In the genomic region with DNA sequence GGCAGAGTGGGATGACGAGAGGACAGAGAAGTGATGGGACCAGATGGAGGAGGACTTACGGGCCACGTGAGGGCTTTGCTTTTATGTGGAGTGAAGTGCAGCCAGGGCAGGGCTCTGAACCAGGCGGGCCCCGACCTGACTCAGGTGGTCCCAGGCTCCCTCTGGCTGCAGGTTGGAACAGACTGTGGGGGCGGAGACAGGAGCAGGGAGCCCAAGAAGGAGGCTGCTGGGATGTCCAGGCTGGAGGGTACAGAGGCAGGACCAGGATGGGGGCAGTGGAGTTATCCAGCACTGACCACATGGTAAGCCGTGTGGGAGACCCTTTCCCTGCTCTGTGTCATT, we compare ENCODE assay signal across 14 cellular contexts. TPM values are rescaled to one million over a fixed set of nuclear protein-coding genes. Genes with fewer than 3 reads are reported as not detected.
DNase-seq lines count a peak whose midpoint lies in the region; ATAC-seq and TF ChIP-seq lines count a peak whose summit lies in the region.
"Had no signal": no experiment of that assay in that cellular context is flagged by ENCODE, and none has a peak within 500 bp of the region (broad histone marks: within the 10 kb centered on the region; RNA-seq: fewer than 3 reads in every experiment).

No MANE protein-coding gene starts in this region.

- DNase-seq in T-helper 2 cell treated with Interferon-gamma antibody and Interleukin-4, amounts not matched to agents 5 μg/mL and 100 μg/mL, for 36 hours (ENCODE audit: low spot score): no peak
- no peak for DNase-seq in T-helper 2 cell
- no peak for DNase-seq in HFFc6
- DNase-seq in activated T-helper 1 cell treated with anti-CD3 and anti-CD28 coated beads, Interleukin-12 subunit alpha, Interleukin-12 subunit beta, Interleukin-2, Interleukin-4 antibody, amounts not matched to agents 30 ng/mL and 10 ng/mL and 1 ng/mL, durations not matched to agents 14 hours and 24 hours and 36 hours (ENCODE audit: low spot score): no peak
- DNase-seq in naive thymus-derived CD4-positive, alpha-beta T cell: no peak
- no peak for DNase-seq in upper lobe of left lung
- no peak for DNase-seq in GM03348 (ENCODE audit: low spot score)
- DNase-seq: 8988T; activated effector memory CD4-positive, alpha-beta T cell treated with Interleukin-2 at 50 U/mL for 16 hours; NCI-H187; NCI-H510A treated with DMSO at 0.1 percent for 48 hours had no signal

- peaks cover 69% of the 10 kb centered on the region for H3K36me3 Mint-ChIP-seq in T-helper 2 cell treated with Interferon-gamma antibody and Interleukin-4, amounts not matched to agents 5 μg/mL and 100 μg/mL, for 36 hours (ENCODE audit: low read depth)
- peaks cover 53% of the 10 kb centered on the region for H3K36me3 Mint-ChIP-seq in HFFc6 (ENCODE audit: low read depth)
- H3K36me3 Mint-ChIP-seq in activated T-helper 1 cell treated with anti-CD3 and anti-CD28 coated beads, Interleukin-12 subunit alpha, Interleukin-12 subunit beta, Interleukin-2, Interleukin-4 antibody, amounts not matched to agents 30 ng/mL and 10 ng/mL and 1 ng/mL, durations not matched to agents 14 hours and 24 hours and 36 hours (ENCODE audit: low read depth): peaks cover 56% of the 10 kb centered on the region
- peaks cover 15 to 51% (median 46%) of the 10 kb centered on the region in 5 donors for H3K36me3 Mint-ChIP-seq in naive thymus-derived CD4-positive, alpha-beta T cell

- TF ChIP-seq EP300 in upper lobe of left lung (IDR thresholded peaks at IDR 0.05): no peak

- POLR2A ChIA-PET in naive thymus-derived CD4-positive, alpha-beta T cell (lab: Charles Lee): interaction anchor here (0.5 to 6.1 kb wide), 5 partner anchors 9 to 97 kb away, joined by 3 to 74 read pairs (median 3); no protein-coding TSS in a partner anchor

- peak overlapping the region; percentile 93 for H3K4me3 ChIP-seq in naive thymus-derived CD4-positive, alpha-beta T cell (ENCODE audit: low read length)
- no peak overlapping the region for H3K4me3 ChIP-seq in upper lobe of left lung

- H3K4me1 Mint-ChIP-seq in T-helper 2 cell treated with Interferon-gamma antibody and Interleukin-4, amounts not matched to agents 5 μg/mL and 100 μg/mL, for 36 hours (ENCODE audit: low read depth): peaks cover 34% of the 10 kb centered on the region
- peaks cover 34% of the 10 kb centered on the region for H3K4me1 Mint-ChIP-seq in HFFc6 (ENCODE audit: low read depth)
- H3K4me1 Mint-ChIP-seq in activated T-helper 1 cell treated with anti-CD3 and anti-CD28 coated beads, Interleukin-12 subunit alpha, Interleukin-12 subunit beta, Interleukin-2, Interleukin-4 antibody, amounts not matched to agents 30 ng/mL and 10 ng/mL and 1 ng/mL, durations not matched to agents 14 hours and 24 hours and 36 hours (ENCODE audit: low read depth): peaks cover 60% of the 10 kb centered on the region
- peaks cover 36 to 67% (median 55%) of the 10 kb centered on the region in 7 donors for H3K4me1 Mint-ChIP-seq in naive thymus-derived CD4-positive, alpha-beta T cell

- peak overlapping the region; percentile 94 for H3K27ac ChIP-seq in naive thymus-derived CD4-positive, alpha-beta T cell (ENCODE audit: low read depth, low read length)
- H3K27ac ChIP-seq in upper lobe of left lung: no peak overlapping the region

- no peak for TF ChIP-seq CTCF in HFFc6 (IDR thresholded peaks at IDR 0.05)
- TF ChIP-seq CTCF in upper lobe of left lung (IDR thresholded peaks at IDR 0.05): no peak

- 88 to 92% methylated on average over 7 of the region's 7 CpGs for WGBS in upper lobe of left lung, 2 donors

- peak overlapping the region; percentile 97 for H3K27ac Mint-ChIP-seq in T-helper 2 cell treated with Interferon-gamma antibody and Interleukin-4, amounts not matched to agents 5 μg/mL and 100 μg/mL, for 36 hours
- no peak overlapping the region for H3K27ac Mint-ChIP-seq in HFFc6
- H3K27ac Mint-ChIP-seq in activated T-helper 1 cell treated with anti-CD3 and anti-CD28 coated beads, Interleukin-12 subunit alpha, Interleukin-12 subunit beta, Interleukin-2, Interleukin-4 antibody, amounts not matched to agents 30 ng/mL and 10 ng/mL and 1 ng/mL, durations not matched to agents 14 hours and 24 hours and 36 hours: peak overlapping the region; percentile 100
- peak overlapping the region; percentile 96 to 99 (median 99) for H3K27ac Mint-ChIP-seq in naive thymus-derived CD4-positive, alpha-beta T cell

- intact Hi-C loops in activated T-helper 1 cell treated with anti-CD3 and anti-CD28 coated beads, Interleukin-12 subunit alpha, Interleukin-12 subunit beta, Interleukin-2, Interleukin-4 antibody, amounts not matched to agents 30 ng/mL and 10 ng/mL and 1 ng/mL, durations not matched to agents 14 hours and 24 hours and 36 hours (cut with micrococcal nuclease): loop anchor here (10.0 kb wide), 1 partner anchor 588 kb away; a partner anchor contains a TSS
- intact Hi-C loops in naive thymus-derived CD4-positive, alpha-beta T cell (cut with micrococcal nuclease): no loop called here

- peaks cover 6% of the 10 kb centered on the region for H3K9me3 Mint-ChIP-seq in T-helper 2 cell treated with Interferon-gamma antibody and Interleukin-4, amounts not matched to agents 5 μg/mL and 100 μg/mL, for 36 hours
- H3K9me3 Mint-ChIP-seq in HFFc6: peaks cover 6% of the 10 kb centered on the region
- H3K9me3 Mint-ChIP-seq in activated T-helper 1 cell treated with anti-CD3 and anti-CD28 coated beads, Interleukin-12 subunit alpha, Interleukin-12 subunit beta, Interleukin-2, Interleukin-4 antibody, amounts not matched to agents 30 ng/mL and 10 ng/mL and 1 ng/mL, durations not matched to agents 14 hours and 24 hours and 36 hours: peaks cover 7% of the 10 kb centered on the region
- peaks cover 0 to 6% (median 0%) of the 10 kb centered on the region in 11 donors for H3K9me3 Mint-ChIP-seq in naive thymus-derived CD4-positive, alpha-beta T cell

- H3K9me3 ChIP-seq in naive thymus-derived CD4-positive, alpha-beta T cell (ENCODE audit: control insufficient read depth in 2 of 3, low read length in 3 of 3): no peaks in the 10 kb centered on the region
- H3K9me3 ChIP-seq in upper lobe of left lung: no peaks in the 10 kb centered on the region

- H3K4me1 ChIP-seq in naive thymus-derived CD4-positive, alpha-beta T cell (ENCODE audit: control insufficient read depth in 2 of 2, insufficient read depth in 2 of 2, low read length in 2 of 2): peaks cover 23 to 32% of the 10 kb centered on the region in 2 donors
- peaks cover 24 to 39% (median 33%) of the 10 kb centered on the region in 4 donors for H3K4me1 ChIP-seq in upper lobe of left lung

- no peak for TF ChIP-seq POLR2A in upper lobe of left lung (IDR thresholded peaks at IDR 0.05)

- no peaks in the 10 kb centered on the region for H3K27me3 ChIP-seq in naive thymus-derived CD4-positive, alpha-beta T cell (ENCODE audit: control insufficient read depth in 2 of 2, insufficient read depth in 2 of 2, low read length in 2 of 2)
- H3K27me3 ChIP-seq in upper lobe of left lung: no peaks in the 10 kb centered on the region

- H3K36me3 ChIP-seq in naive thymus-derived CD4-positive, alpha-beta T cell (ENCODE audit: control insufficient read depth in 2 of 3, insufficient read depth in 3 of 3, low read length in 3 of 3): peaks cover 29 to 59% (median 35%) of the 10 kb centered on the region in 3 experiments
- H3K36me3 ChIP-seq in upper lobe of left lung: peaks cover 10 to 50% (median 32%) of the 10 kb centered on the region in 4 donors

- no peak for ATAC-seq in naive thymus-derived CD4-positive, alpha-beta T cell
- ATAC-seq in HG03196 (IDR thresholded peaks at IDR 0.05; ENCODE audit: unreplicated experiment): no peak
- no peak for ATAC-seq in upper lobe of left lung (ENCODE audit: low FRiP score in 2 of 2)
- ATAC-seq: activated CD4-positive, CD25-positive, alpha-beta regulatory T cell treated with anti-CD3 and anti-CD28 coated beads, Interleukin-2, amount 50 U/mL, for 24 hours had no signal

- CTCF ChIA-PET in naive thymus-derived CD4-positive, alpha-beta T cell (lab: Charles Lee): no interaction called here

- peak overlapping the region; percentile 100 for H3K4me3 Mint-ChIP-seq in T-helper 2 cell treated with Interferon-gamma antibody and Interleukin-4, amounts not matched to agents 5 μg/mL and 100 μg/mL, for 36 hours
- H3K4me3 Mint-ChIP-seq in HFFc6: peak overlapping the region; percentile 96
- H3K4me3 Mint-ChIP-seq in activated T-helper 1 cell treated with anti-CD3 and anti-CD28 coated beads, Interleukin-12 subunit alpha, Interleukin-12 subunit beta, Interleukin-2, Interleukin-4 antibody, amounts not matched to agents 30 ng/mL and 10 ng/mL and 1 ng/mL, durations not matched to agents 14 hours and 24 hours and 36 hours: peak overlapping the region; percentile 100
- peak overlapping the region; percentile 98 to 100 (median 99) for H3K4me3 Mint-ChIP-seq in naive thymus-derived CD4-positive, alpha-beta T cell

- peaks cover 8% of the 10 kb centered on the region for H3K27me3 Mint-ChIP-seq in T-helper 2 cell treated with Interferon-gamma antibody and Interleukin-4, amounts not matched to agents 5 μg/mL and 100 μg/mL, for 36 hours (ENCODE audit: low read depth)
- no peaks in the 10 kb centered on the region for H3K27me3 Mint-ChIP-seq in HFFc6 (ENCODE audit: insufficient read depth)
- H3K27me3 Mint-ChIP-seq in activated T-helper 1 cell treated with anti-CD3 and anti-CD28 coated beads, Interleukin-12 subunit alpha, Interleukin-12 subunit beta, Interleukin-2, Interleukin-4 antibody, amounts not matched to agents 30 ng/mL and 10 ng/mL and 1 ng/mL, durations not matched to agents 14 hours and 24 hours and 36 hours (ENCODE audit: insufficient read depth): peaks cover 7% of the 10 kb centered on the region
- peaks cover 0 to 5% (median 0%) of the 10 kb centered on the region in 5 donors for H3K27me3 Mint-ChIP-seq in naive thymus-derived CD4-positive, alpha-beta T cell

RNA-seq across cellular contexts. Expression of a gene that starts 2.1 kb away (rescaled TPM):
- total RNA-seq in HFFc6 (2021; fragmentation: NEBNext Ultra II Directional; extraction: Animal tissue kit (Norgen Biotek cat#: 25700)): 100 to 1,000 TPM; 317 to 417 (median 353) TPM
- total RNA-seq in activated T-helper 1 cell treated with anti-CD3 and anti-CD28 coated beads, Interleukin-12 subunit alpha, Interleukin-12 subunit beta, Interleukin-2, Interleukin-4 antibody, amounts not matched to agents 30 ng/mL and 10 ng/mL and 1 ng/mL, durations not matched to agents 14 hours and 24 hours and 36 hours: 299 and 309 TPM in 2 replicates
- 100 to 1,000 TPM; 362 to 458 (median 387) TPM for total RNA-seq in naive thymus-derived CD4-positive, alpha-beta T cell
- polyA plus RNA-seq in naive thymus-derived CD4-positive, alpha-beta T cell: 100 to 1,000 TPM; 464 to 575 TPM
- 100 to 1,000 TPM in 2 of 6 donors, 10 to 100 TPM in 4; 40.4 to 153 (median 91.8) TPM for total RNA-seq in upper lobe of left lung

RNA-seq across cellular contexts. Expression of a gene that starts 13.6 kb away (rescaled TPM):
- total RNA-seq in HFFc6 (2021; fragmentation: NEBNext Ultra II Directional; extraction: Animal tissue kit (Norgen Biotek cat#: 25700)): under 1 TPM in 3 of 6 experiments, not detected in 3; 0.32 to 0.87 (median 0.68) TPM
- 0.39 TPM in 1 of 2 replicates, not detected in the other for total RNA-seq in activated T-helper 1 cell treated with anti-CD3 and anti-CD28 coated beads, Interleukin-12 subunit alpha, Interleukin-12 subunit beta, Interleukin-2, Interleukin-4 antibody, amounts not matched to agents 30 ng/mL and 10 ng/mL and 1 ng/mL, durations not matched to agents 14 hours and 24 hours and 36 hours
- 10 to 100 TPM in 1 of 5 experiments, 1 to 10 TPM in 4; 1.8 to 13.2 (median 3.5) TPM for total RNA-seq in naive thymus-derived CD4-positive, alpha-beta T cell
- 1 to 10 TPM; 2.1 to 2.6 TPM for polyA plus RNA-seq in naive thymus-derived CD4-positive, alpha-beta T cell
- total RNA-seq in upper lobe of left lung: under 1 TPM in 1 of 6 donors, not detected in 5; 0.34 TPM
- total RNA-seq: LHCN-M2 had no signal

RNA-seq across cellular contexts. Expression of a gene that starts 18.0 kb away (rescaled TPM):
- 1 to 10 TPM in 4 of 6 experiments, under 1 TPM in 1, not detected in 1; 0.92 to 2.7 (median 2.1) TPM for total RNA-seq in HFFc6 (2021; fragmentation: NEBNext Ultra II Directional; extraction: Animal tissue kit (Norgen Biotek cat#: 25700))
- total RNA-seq in activated T-helper 1 cell treated with anti-CD3 and anti-CD28 coated beads, Interleukin-12 subunit alpha, Interleukin-12 subunit beta, Interleukin-2, Interleukin-4 antibody, amounts not matched to agents 30 ng/mL and 10 ng/mL and 1 ng/mL, durations not matched to agents 14 hours and 24 hours and 36 hours: not detected in 2 replicates
- total RNA-seq in naive thymus-derived CD4-positive, alpha-beta T cell: 1 to 10 TPM in 1 of 5 experiments, under 1 TPM in 2, not detected in 2; 0.46 to 1.2 (median 0.78) TPM
- under 1 TPM in 1 of 2 donors, not detected in 1; 0.91 TPM for polyA plus RNA-seq in naive thymus-derived CD4-positive, alpha-beta T cell
- total RNA-seq in upper lobe of left lung: 10 to 100 TPM in 4 of 6 donors, 1 to 10 TPM in 2; 3.8 to 64.9 (median 25.2) TPM
- total RNA-seq: LHCN-M2 had no signal

RNA-seq across cellular contexts. Expression of a gene that starts 21.8 kb away (rescaled TPM):
- total RNA-seq in HFFc6 (2021; fragmentation: NEBNext Ultra II Directional; extraction: Animal tissue kit (Norgen Biotek cat#: 25700)): under 1 TPM in 5 of 6 experiments, not detected in 1; 0.08 to 0.17 (median 0.10) TPM
- total RNA-seq in activated T-helper 1 cell treated with anti-CD3 and anti-CD28 coated beads, Interleukin-12 subunit alpha, Interleukin-12 subunit beta, Interleukin-2, Interleukin-4 antibody, amounts not matched to agents 30 ng/mL and 10 ng/mL and 1 ng/mL, durations not matched to agents 14 hours and 24 hours and 36 hours: not detected in 2 replicates
- total RNA-seq in naive thymus-derived CD4-positive, alpha-beta T cell: 1 to 10 TPM in 1 of 5 experiments, under 1 TPM in 4; 0.19 to 1.6 (median 0.51) TPM
- not detected for polyA plus RNA-seq in naive thymus-derived CD4-positive, alpha-beta T cell
- 10 to 100 TPM in 2 of 6 donors, 1 to 10 TPM in 4; 3.3 to 25.3 (median 7.1) TPM for total RNA-seq in upper lobe of left lung
- total RNA-seq: LHCN-M2 had no signal

RNA-seq across cellular contexts. Expression of a gene that starts 41.0 kb away (rescaled TPM):
- not detected for total RNA-seq in HFFc6 (2021; fragmentation: NEBNext Ultra II Directional; extraction: Animal tissue kit (Norgen Biotek cat#: 25700))
- total RNA-seq in activated T-helper 1 cell treated with anti-CD3 and anti-CD28 coated beads, Interleukin-12 subunit alpha, Interleukin-12 subunit beta, Interleukin-2, Interleukin-4 antibody, amounts not matched to agents 30 ng/mL and 10 ng/mL and 1 ng/mL, durations not matched to agents 14 hours and 24 hours and 36 hours: not detected in 2 replicates
- not detected for total RNA-seq in naive thymus-derived CD4-positive, alpha-beta T cell
- polyA plus RNA-seq in naive thymus-derived CD4-positive, alpha-beta T cell: not detected
- total RNA-seq in upper lobe of left lung: 100 to 1,000 TPM in 5 of 6 donors, 10 to 100 TPM in 1; 94.3 to 236 (median 195) TPM
- total RNA-seq: LHCN-M2 had no signal
